17 cellular contexts compared by ENCODE assay signal in the genomic region with DNA sequence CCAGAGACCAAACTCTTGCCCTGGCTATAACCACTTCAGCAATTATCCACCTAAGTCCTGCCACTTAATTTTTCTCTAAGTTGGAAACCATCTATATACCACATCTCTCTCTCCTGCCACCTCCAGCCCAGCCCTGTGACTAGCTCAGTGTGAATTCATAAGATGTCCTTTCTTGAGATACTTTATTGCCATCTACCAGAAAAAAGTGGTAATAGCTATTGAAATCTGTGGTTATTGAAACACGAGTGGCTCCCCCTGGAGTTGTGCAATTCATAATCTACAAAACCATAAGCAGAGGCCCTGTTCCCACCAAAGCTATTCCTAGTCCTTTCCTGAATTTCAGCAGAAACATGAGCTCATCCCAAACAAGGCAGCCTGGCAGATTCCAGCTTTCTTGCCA.
DNase-seq lines count a peak whose midpoint lies in the region; ATAC-seq and TF ChIP-seq lines count a peak whose summit lies in the region.
"Had no signal": no experiment of that assay in that cellular context is flagged by ENCODE, and none has a peak within 500 bp of the region (broad histone marks: within the 10 kb centered on the region; RNA-seq: fewer than 3 reads in every experiment).

No MANE protein-coding gene starts in this region.

- no peaks in the 10 kb centered on the region for H3K27me3 ChIP-seq in PC-3 (ENCODE audit: low read length)
- H3K27me3 ChIP-seq: colonic mucosa, SJCRH30 had no signal

- H3K4me3 ChIP-seq in PC-3 (ENCODE audit: low read length) (no peak overlapping the region), fibroblast of mammary gland (ENCODE audit: control insufficient read depth, low read depth, low read length) (no peak overlapping the region)
- H3K4me3 ChIP-seq: colonic mucosa, SJCRH30 had no signal

- DNase-seq in PC-3 (no peak), fibroblast of mammary gland (ENCODE audit: low read depth) (peak; percentile 29), NCI-H1930 (lab: John Stamatoyannopoulos, UW) (no peak), HEK293T (ENCODE audit: extremely low spot score) (no peak), AG08395 (ENCODE audit: low spot score) (no peak)
- DNase-seq: activated naive CD8-positive, alpha-beta T cell treated with anti-CD3 and anti-CD28 coated beads for 36 hours; colonic mucosa; GDM1; NCI-H510A; stimulated activated CD4-positive, alpha-beta T cell treated with anti-CD3 and anti-CD28 coated beads, Interleukin-2, amount 100 ng/mL, for 48 hours; stimulated activated naive CD4-positive, alpha-beta T cell had no signal

- no TSS peak for BruUV-seq in PC-3 (replicated peaks; lab: Mats Ljungman, UMichigan)

- no peaks in the 10 kb centered on the region for H4K20me1 ChIP-seq in PC-3 (ENCODE audit: low read length)

- peaks cover 3% of the 10 kb centered on the region; the same call in 1 of the 2 replicates for H3K4me1 ChIP-seq in PC-3 (ENCODE audit: insufficient read depth, low read length)
- H3K4me1 ChIP-seq: colonic mucosa, SJCRH30 had no signal

- H3K9ac ChIP-seq in PC-3 (ENCODE audit: low read length) = no peak overlapping the region

- no peaks in the 10 kb centered on the region for H3K36me3 ChIP-seq in PC-3 (ENCODE audit: low read depth, low read length)
- H3K36me3 ChIP-seq: colonic mucosa, SJCRH30 had no signal

- H3K9me2 ChIP-seq in PC-3 (replicated peaks; ENCODE audit: low read length) = no peaks in the 10 kb centered on the region

- H3K4me2 ChIP-seq in PC-3 (ENCODE audit: low read length) = no peak overlapping the region

- H3K27ac ChIP-seq in 22Rv1 (no peak overlapping the region), PC-3 (ENCODE audit: low read length) (no peak overlapping the region)
- H3K27ac ChIP-seq: C4-2B, colonic mucosa, SJCRH30, VCaP had no signal

- H3K9me3 ChIP-seq in PC-3 (ENCODE audit: low read length) = no peaks in the 10 kb centered on the region
- H3K9me3 ChIP-seq: colonic mucosa, SJCRH30 had no signal

- TF ChIP-seq CTCF in 22Rv1 (IDR thresholded peaks at IDR 0.05) = 0 out of 2 replicates have a peak, but pooled peaks have one; percentile 4
- TF ChIP-seq CTCF in GM12873 (IDR thresholded peaks at IDR 0.05; ENCODE audit: insufficient read depth, low read depth, low read length, missing control alignments) = peak; percentile 6
- TF ChIP-seq CTCF in PC-3 (conservative IDR thresholded peaks at IDR 0.05; ENCODE audit: low read depth, low read length) = peak; percentile 48
- no peak for TF ChIP-seq CTCF in fibroblast of mammary gland (conservative IDR thresholded peaks at IDR 0.05; ENCODE audit: control insufficient read depth, insufficient read depth, low read depth, low read length)

- ATAC-seq in PC-3 (no peak), HG02678 (IDR thresholded peaks at IDR 0.05; ENCODE audit: unreplicated experiment) (no peak)

- CTCF ChIA-PET in PC-3 (lab: Charles Lee) = interaction anchor here (0.6 to 0.7 kb wide), 2 partner anchors 690 to 899 kb away, joined by 3 to 7 read pairs; no protein-coding TSS in a partner anchor
- CTCF ChIA-PET in HEK293T (lab: Yijun Ruan, JAX) = no interaction called here

- POLR2A ChIA-PET in PC-3 (lab: Charles Lee; ENCODE audit: unreplicated experiment) (no interaction called here), HEK293T (lab: Yijun Ruan, JAX) (no interaction called here)

- H2AFZ ChIP-seq in PC-3 (ENCODE audit: low read length) = no peak overlapping the region

- intact Hi-C loops in PC-3 (cut with micrococcal nuclease) = no loop called here

- no peaks in the 10 kb centered on the region for H3F3A ChIP-seq in PC-3 (ENCODE audit: low read length, unreplicated experiment)

- no peaks in the 10 kb centered on the region for H3K79me2 ChIP-seq in PC-3 (ENCODE audit: low read length)

TF ChIP-seq in HEK293T, 16 proteins besides CTCF, POLR2A, EP300 and RAD21:
- TF ChIP-seq BHLHE40 (IDR thresholded peaks at IDR 0.05; ENCODE audit: borderline replicate concordance) = no peak
- TF ChIP-seq LEF1 (IDR thresholded peaks at IDR 0.05; ENCODE audit: borderline replicate concordance) = no peak
- TF ChIP-seq HDGF (IDR thresholded peaks at IDR 0.05; ENCODE audit: borderline replicate concordance) = no peak
- TF ChIP-seq ZNF384 (IDR thresholded peaks at IDR 0.05) = no peak
- TF ChIP-seq CTBP1 (IDR thresholded peaks at IDR 0.05; ENCODE audit: borderline replicate concordance) = no peak
- TF ChIP-seq TARDBP (IDR thresholded peaks at IDR 0.05) = no peak
- no peak for TF ChIP-seq ELF4 (IDR thresholded peaks at IDR 0.05)
- no peak for TF ChIP-seq FOXK2 (IDR thresholded peaks at IDR 0.05)
- TF ChIP-seq, protein P1, sequence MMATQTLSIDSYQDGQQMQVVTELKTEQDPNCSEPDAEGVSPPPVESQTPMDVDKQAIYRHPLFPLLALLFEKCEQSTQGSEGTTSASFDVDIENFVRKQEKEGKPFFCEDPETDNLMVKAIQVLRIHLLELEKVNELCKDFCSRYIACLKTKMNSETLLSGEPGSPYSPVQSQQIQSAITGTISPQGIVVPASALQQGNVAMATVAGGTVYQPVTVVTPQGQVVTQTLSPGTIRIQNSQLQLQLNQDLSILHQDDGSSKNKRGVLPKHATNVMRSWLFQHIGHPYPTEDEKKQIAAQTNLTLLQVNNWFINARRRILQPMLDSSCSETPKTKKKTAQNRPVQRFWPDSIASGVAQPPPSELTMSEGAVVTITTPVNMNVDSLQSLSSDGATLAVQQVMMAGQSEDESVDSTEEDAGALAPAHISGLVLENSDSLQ (IDR thresholded peaks at IDR 0.05) = no peak
- TF ChIP-seq L3MBTL2 (conservative IDR thresholded peaks at IDR 0.05) = no peak
- TF ChIP-seq NFRKB (IDR thresholded peaks at IDR 0.05) = no peak
- no peak for TF ChIP-seq FOXA1 (IDR thresholded peaks at IDR 0.05)
TF ChIP-seq in HEK293T: peak in this region for 0.
